Comparison of ENCODE assay signal across 1 cellular context in the genomic region with DNA sequence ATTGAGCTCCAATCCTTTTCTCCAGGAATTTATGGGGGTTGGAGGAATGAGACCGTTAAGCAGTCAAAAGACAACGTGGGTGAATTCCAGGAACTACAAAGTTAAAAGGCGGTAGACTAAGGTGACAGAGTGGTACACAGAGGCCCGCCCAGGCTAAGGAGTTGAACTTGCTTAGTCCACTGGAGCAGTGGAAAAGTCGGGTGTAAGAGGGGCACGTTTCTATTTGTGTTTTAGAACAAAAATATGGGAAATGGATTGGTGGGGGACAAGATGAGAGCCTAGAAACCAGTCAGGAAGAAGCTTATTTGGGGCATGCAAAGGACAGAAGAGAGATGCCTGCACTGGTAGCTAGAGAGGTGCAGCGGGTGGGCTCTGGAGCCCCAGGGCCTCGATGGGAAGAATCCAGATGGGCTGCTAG.
TF ChIP-seq lines count a peak whose summit lies in the region.

No MANE protein-coding gene starts in this region.

TF ChIP-seq in WTC11, 78 proteins besides CTCF, POLR2A, EP300 and RAD21 (continued from another document):
- TF ChIP-seq, protein P1, sequence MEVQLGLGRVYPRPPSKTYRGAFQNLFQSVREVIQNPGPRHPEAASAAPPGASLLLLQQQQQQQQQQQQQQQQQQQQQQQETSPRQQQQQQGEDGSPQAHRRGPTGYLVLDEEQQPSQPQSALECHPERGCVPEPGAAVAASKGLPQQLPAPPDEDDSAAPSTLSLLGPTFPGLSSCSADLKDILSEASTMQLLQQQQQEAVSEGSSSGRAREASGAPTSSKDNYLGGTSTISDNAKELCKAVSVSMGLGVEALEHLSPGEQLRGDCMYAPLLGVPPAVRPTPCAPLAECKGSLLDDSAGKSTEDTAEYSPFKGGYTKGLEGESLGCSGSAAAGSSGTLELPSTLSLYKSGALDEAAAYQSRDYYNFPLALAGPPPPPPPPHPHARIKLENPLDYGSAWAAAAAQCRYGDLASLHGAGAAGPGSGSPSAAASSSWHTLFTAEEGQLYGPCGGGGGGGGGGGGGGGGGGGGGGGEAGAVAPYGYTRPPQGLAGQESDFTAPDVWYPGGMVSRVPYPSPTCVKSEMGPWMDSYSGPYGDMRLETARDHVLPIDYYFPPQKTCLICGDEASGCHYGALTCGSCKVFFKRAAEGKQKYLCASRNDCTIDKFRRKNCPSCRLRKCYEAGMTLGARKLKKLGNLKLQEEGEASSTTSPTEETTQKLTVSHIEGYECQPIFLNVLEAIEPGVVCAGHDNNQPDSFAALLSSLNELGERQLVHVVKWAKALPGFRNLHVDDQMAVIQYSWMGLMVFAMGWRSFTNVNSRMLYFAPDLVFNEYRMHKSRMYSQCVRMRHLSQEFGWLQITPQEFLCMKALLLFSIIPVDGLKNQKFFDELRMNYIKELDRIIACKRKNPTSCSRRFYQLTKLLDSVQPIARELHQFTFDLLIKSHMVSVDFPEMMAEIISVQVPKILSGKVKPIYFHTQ (CRISPR knock-in tag; IDR thresholded peaks at IDR 0.05) = no peak
TF ChIP-seq in WTC11: peak in this region for 0.
